In genomic region chr4:139913398-139913990, GRCh38 we compare ENCODE assay signal across 14 cellular contexts.
DNase-seq lines count a peak whose midpoint lies in the region; ATAC-seq and TF ChIP-seq lines count a peak whose summit lies in the region.
"Had no signal": no experiment of that assay in that cellular context is flagged by ENCODE, and none has a peak within 500 bp of the region (broad histone marks: within the 10 kb centered on the region; RNA-seq: fewer than 3 reads in every experiment).

No MANE protein-coding gene starts in this region.

- CTCF ChIA-PET in mammary epithelial cell (lab: Charles Lee; ENCODE audit: low non-redundant PET) = no interaction called here

- no peaks in the 10 kb centered on the region for H3K79me2 ChIP-seq in GM23248 (ENCODE audit: insufficient read depth)
- H3K79me2 ChIP-seq in osteoblast (ENCODE audit: insufficient read depth, low read length) = no peaks in the 10 kb centered on the region
- H3K79me2 ChIP-seq in mammary epithelial cell (ENCODE audit: insufficient read depth, low read length) = no peaks in the 10 kb centered on the region

- H3K4me1 ChIP-seq in GM23248 (ENCODE audit: insufficient read depth) = peaks cover 33% of the 10 kb centered on the region
- H3K4me1 ChIP-seq in endocrine pancreas (ENCODE audit: control insufficient read depth, insufficient read depth, low read length) = peaks cover 11% of the 10 kb centered on the region
- H3K4me1 ChIP-seq in osteoblast (ENCODE audit: insufficient read depth, low read length) = peaks cover 11% of the 10 kb centered on the region
- H3K4me1 ChIP-seq in aorta (ENCODE audit: control insufficient read depth in 1 of 2, insufficient read depth in 2 of 2, low read length in 2 of 2) = peaks cover 1 to 10% of the 10 kb centered on the region in 2 donors
- no peaks in the 10 kb centered on the region for H3K4me1 ChIP-seq in mammary epithelial cell (ENCODE audit: insufficient read depth, low read length)

- TF ChIP-seq CTCF in osteoblast (IDR thresholded peaks at IDR 0.05; ENCODE audit: extremely low read depth, low read depth, low read length) = no peak
- TF ChIP-seq CTCF in mammary epithelial cell (conservative IDR thresholded peaks at IDR 0.05 in 1 of 2, IDR thresholded peaks at IDR 0.05 in 1 of 2; ENCODE audit: extremely low read depth in 1 of 2, insufficient read depth in 1 of 2, low read depth in 1 of 2, low read length in 2 of 2) = no peak

- no peaks in the 10 kb centered on the region for H3K9me3 ChIP-seq in GM23248 (ENCODE audit: low read depth)
- H3K9me3 ChIP-seq in endocrine pancreas (ENCODE audit: control insufficient read depth, low read length) = no peaks in the 10 kb centered on the region
- H3K9me3 ChIP-seq in osteoblast (ENCODE audit: low read depth, low read length) = no peaks in the 10 kb centered on the region
- H3K9me3 ChIP-seq in aorta (ENCODE audit: control insufficient read depth, low read length) = no peaks in the 10 kb centered on the region
- H3K9me3 ChIP-seq in mammary epithelial cell (replicated peaks; ENCODE audit: insufficient read depth, low read length) = no peaks in the 10 kb centered on the region
- H3K9me3 ChIP-seq: Caco-2, thyroid gland had no signal

- no peaks in the 10 kb centered on the region; the same call in 1 of the 2 replicates for H3F3A ChIP-seq in GM23248 (ENCODE audit: insufficient read depth)

- BruUV-seq in mammary epithelial cell (replicated peaks; lab: Mats Ljungman, UMichigan) = no TSS peak

- H4K20me1 ChIP-seq in GM23248 (ENCODE audit: insufficient read depth) (no peaks in the 10 kb centered on the region), osteoblast (ENCODE audit: insufficient read depth, low read length) (no peaks in the 10 kb centered on the region), mammary epithelial cell (ENCODE audit: insufficient read depth, low read length) (no peaks in the 10 kb centered on the region)

- no peaks in the 10 kb centered on the region for H3K36me3 ChIP-seq in GM23248 (ENCODE audit: low read depth)
- no peaks in the 10 kb centered on the region for H3K36me3 ChIP-seq in endocrine pancreas (ENCODE audit: control insufficient read depth, insufficient read depth, low read length)
- no peaks in the 10 kb centered on the region for H3K36me3 ChIP-seq in osteoblast (ENCODE audit: insufficient read depth, low read length)
- no peaks in the 10 kb centered on the region for H3K36me3 ChIP-seq in aorta (ENCODE audit: control insufficient read depth in 1 of 2, insufficient read depth in 2 of 2, low read length in 1 of 2)
- H3K36me3 ChIP-seq in mammary epithelial cell (ENCODE audit: insufficient read depth, low read length) = no peaks in the 10 kb centered on the region
- H3K36me3 ChIP-seq: thyroid gland had no signal

- H3K4me3 ChIP-seq in GM23248 (no peak overlapping the region), endocrine pancreas (ENCODE audit: control insufficient read depth, insufficient read depth, low read length) (peak overlapping the region; percentile 37), osteoblast (ENCODE audit: insufficient read depth, low read length) (no peak overlapping the region), aorta (ENCODE audit: low read length in 2 of 2) (peak overlapping the region in 1 of 2 donors; percentile 26), mammary epithelial cell (replicated peaks in 1 of 3; ENCODE audit: insufficient read depth in 1 of 3, low read depth in 2 of 3, low read length in 3 of 3) (no peak overlapping the region)
- H3K4me3 ChIP-seq: thyroid gland had no signal

- peak overlapping the region; percentile 36 for H3K27ac ChIP-seq in GM23248
- H3K27ac ChIP-seq in osteoblast (ENCODE audit: low read depth, low read length) = no peak overlapping the region
- peak overlapping the region in 1 of 2 donors; percentile 54 for H3K27ac ChIP-seq in aorta (ENCODE audit: low read depth in 1 of 2, low read length in 2 of 2)
- H3K27ac ChIP-seq in mammary epithelial cell (ENCODE audit: insufficient read depth, low read depth, low read length) = no peak overlapping the region
- H3K27ac ChIP-seq: epithelial cell of prostate, thyroid gland had no signal

- H3K4me2 ChIP-seq in GM23248 (ENCODE audit: unreplicated experiment) (peak overlapping the region; percentile 50), osteoblast (ENCODE audit: insufficient read depth, low read length) (peak overlapping the region; percentile 20), mammary epithelial cell (ENCODE audit: insufficient read depth, low read depth, low read length) (no peak overlapping the region)

- H3K27me3 ChIP-seq in GM23248 (replicated peaks; ENCODE audit: insufficient read depth) (no peaks in the 10 kb centered on the region), endocrine pancreas (ENCODE audit: control insufficient read depth, insufficient read depth, low read length) (no peaks in the 10 kb centered on the region), osteoblast (ENCODE audit: insufficient read depth, low read length) (peaks cover 13% of the 10 kb centered on the region), aorta (ENCODE audit: control insufficient read depth in 1 of 2, insufficient read depth in 2 of 2, low read length in 1 of 2) (no peaks in the 10 kb centered on the region), mammary epithelial cell (ENCODE audit: insufficient read depth, low read length) (peaks cover 7% of the 10 kb centered on the region)
- H3K27me3 ChIP-seq: thyroid gland had no signal

- no peaks in the 10 kb centered on the region for H3K9me2 ChIP-seq in GM23248 (ENCODE audit: insufficient read depth)

- 83 to 92% methylated on average over 8 of the region's 8 CpGs for WGBS in GM23248 (ENCODE audit: low coverage in 1 of 2, low lambda C conversion rate in 2 of 2, missing lambda C conversion rate in 2 of 2), 2 experiments
- WGBS in aorta, 2 donors = 13 to 14% methylated on average over 8 of the region's 8 CpGs
- 89% methylated on average over 7 of the region's 8 CpGs for WGBS in mammary epithelial cell (ENCODE audit: low coverage, missing lambda C conversion rate)

- H3K9ac ChIP-seq in GM23248 (no peak overlapping the region), endocrine pancreas (ENCODE audit: control insufficient read depth, insufficient read depth, low read length) (no peak overlapping the region), mammary epithelial cell (ENCODE audit: insufficient read depth, low read length) (no peak overlapping the region)

- in situ Hi-C loops in GM23248 (cut with MboI) (no loop called here), mammary epithelial cell (cut with MboI; ENCODE audit: low sequenced_read_pairs in 2 of 2) (no loop called here)

- H2AFZ ChIP-seq in GM23248 (no peak overlapping the region), osteoblast (ENCODE audit: low read length) (no peak overlapping the region), mammary epithelial cell (ENCODE audit: low read depth, low read length) (no peak overlapping the region)

- dilution Hi-C loops in mammary epithelial cell (cut with HindIII; ENCODE audit: low sequenced_read_pairs) = no loop called here

- ATAC-seq in HG02571 (IDR thresholded peaks at IDR 0.05; ENCODE audit: unreplicated experiment) (no peak), aorta (ENCODE audit: low FRiP score) (no peak)
- ATAC-seq: activated naive CD8-positive, alpha-beta T cell treated with anti-CD3 and anti-CD28 coated beads, Interleukin-2, amount 50 U/mL, for 24 hours had no signal

- DNase-seq in GM23248 = peak; percentile 33
- peak; percentile 49 for DNase-seq in NCI-H446 treated with DMSO at 0.1 percent for 48 hours (lab: John Stamatoyannopoulos, UW)
- no peak for DNase-seq in osteoblast (ENCODE audit: insufficient read length, low spot score, missing footprints)
- no peak for DNase-seq in AG20443 (ENCODE audit: low spot score)
- DNase-seq in aorta = no peak
- DNase-seq in mammary epithelial cell = no peak
- DNase-seq: activated naive CD8-positive, alpha-beta T cell treated with anti-CD3 and anti-CD28 coated beads, Interleukin-2, amount 50 U/mL, for 24 hours; Caco-2; immature natural killer cell; nucleus accumbens; thyroid gland had no signal

- intact Hi-C loops in aorta (cut with DNase I) (loop anchor here in 1 of 2 donors (10.0 kb wide), 1 partner anchor 71 kb away; no protein-coding TSS in a partner anchor), mammary epithelial cell (cut with micrococcal nuclease) (no loop called here)

Comparison
In these comparisons a context has a peak if more than half of its experiments do, and no peak if none do; other contexts are left out.
1. DNase-seq: peak in GM23248 (single experiment) and NCI-H446 treated with DMSO at 0.1 percent for 48 hours (single experiment); none in osteoblast (single experiment), AG20443 (single experiment), aorta (0 of 2) and mammary epithelial cell (single experiment).